Comparison of ENCODE assay signal across 11 cellular contexts in genomic region chr7:99935009-99935408, GRCh38. TPM values are rescaled to one million over a fixed set of nuclear protein-coding genes. Genes with fewer than 3 reads are reported as not detected.
DNase-seq lines count a peak whose midpoint lies in the region; ATAC-seq and TF ChIP-seq lines count a peak whose summit lies in the region.
"Not testable (repeated sequence)": the region's sequence is repeated elsewhere in the genome, so short reads cannot be mapped to it uniquely, and the experiment has no call there.
"Had no signal": no experiment of that assay in that cellular context is flagged by ENCODE, and none has a peak within 500 bp of the region (broad histone marks: within the 10 kb centered on the region; RNA-seq: fewer than 3 reads in every experiment).

No MANE protein-coding gene starts in this region.

- H3K4me3 Mint-ChIP-seq in CD8-positive, alpha-beta T cell; activated CD4-positive, alpha-beta memory T cell treated with anti-CD3 and anti-CD28 coated beads for 36 hours; progenitor cell of endocrine pancreas (ENCODE audit: low read depth): not testable (repeated sequence)

- not testable (repeated sequence) for H2BK15ac ChIP-seq in IMR-90 (ENCODE audit: low read depth, low read length)

- not testable (repeated sequence) for H3K18ac ChIP-seq in IMR-90 (ENCODE audit: low read depth, low read length)

- dilution Hi-C loops in IMR-90 (cut with HindIII; ENCODE audit: low sequenced_read_pairs, unreplicated experiment) = not testable (repeated sequence)

- 15% methylated on average over 3 of the region's 4 CpGs; no CpG with 5 or more reads in 1 of the 2 experiments for WGBS in IMR-90 (ENCODE audit: extremely low coverage in 2 of 2, insufficient read length in 1 of 2), 2 experiments

- peaks cover 15% of the 10 kb centered on the region for H3K4me1 Mint-ChIP-seq in CD8-positive, alpha-beta T cell (ENCODE audit: low read depth)
- H3K4me1 Mint-ChIP-seq in activated CD4-positive, alpha-beta memory T cell treated with anti-CD3 and anti-CD28 coated beads for 36 hours (ENCODE audit: low read depth); progenitor cell of endocrine pancreas (ENCODE audit: low read depth): not testable (repeated sequence)

- intact Hi-C loops in CD8-positive, alpha-beta T cell (cut with DNase I, micrococcal nuclease); IMR-90 (cut with micrococcal nuclease); activated CD4-positive, alpha-beta memory T cell treated with anti-CD3 and anti-CD28 coated beads for 36 hours (cut with micrococcal nuclease): not testable (repeated sequence)

- H3K23ac ChIP-seq in IMR-90 (ENCODE audit: low read depth, low read length) = not testable (repeated sequence)

- not testable (repeated sequence) for BruUV-seq in IMR-90 (replicated peaks; lab: Mats Ljungman, UMichigan)

- H3K27me3 Mint-ChIP-seq in CD8-positive, alpha-beta T cell (ENCODE audit: low read depth) = peaks cover 20% of the 10 kb centered on the region
- H3K27me3 Mint-ChIP-seq in activated CD4-positive, alpha-beta memory T cell treated with anti-CD3 and anti-CD28 coated beads for 36 hours = peaks cover 15% of the 10 kb centered on the region
- H3K27me3 Mint-ChIP-seq in progenitor cell of endocrine pancreas = peaks cover 15% of the 10 kb centered on the region

- H2AFZ ChIP-seq in IMR-90 (replicated peaks; ENCODE audit: low read length, poor library complexity) = peak overlapping the region; percentile 49

- CTCF ChIA-PET in CD8-positive, alpha-beta T cell (lab: Charles Lee); IMR-90 (lab: Yijun Ruan, JAX); activated CD4-positive, alpha-beta memory T cell treated with anti-CD3 and anti-CD28 coated beads for 36 hours (lab: Charles Lee): not testable (repeated sequence)

- not testable (repeated sequence) for H2BK20ac ChIP-seq in IMR-90 (ENCODE audit: low read depth, low read length)

- TF ChIP-seq RAD21 in IMR-90 (IDR thresholded peaks at IDR 0.05; ENCODE audit: low read length) = not testable (repeated sequence)

- not testable (repeated sequence) for H3K56ac ChIP-seq in IMR-90 (ENCODE audit: extremely low read depth, insufficient read depth, low read length)

- not testable (repeated sequence) for H2BK120ac ChIP-seq in IMR-90 (ENCODE audit: low read depth, low read length)

- not testable (repeated sequence) for H2BK5ac ChIP-seq in IMR-90 (ENCODE audit: low read depth, low read length, poor library complexity, severe bottlenecking)

- H3K9me1 ChIP-seq in IMR-90 (ENCODE audit: insufficient read depth, low read length) = not testable (repeated sequence)

- not testable (repeated sequence) for H2AK9ac ChIP-seq in IMR-90 (replicated peaks; ENCODE audit: low read depth, low read length, poor library complexity)

- POLR2A ChIA-PET in CD8-positive, alpha-beta T cell (lab: Charles Lee); IMR-90 (lab: Charles Lee; ENCODE audit: unreplicated experiment); activated CD4-positive, alpha-beta memory T cell treated with anti-CD3 and anti-CD28 coated beads for 36 hours (lab: Charles Lee): not testable (repeated sequence)

- not testable (repeated sequence) for H3K79me1 ChIP-seq in IMR-90 (ENCODE audit: low read depth in 1 of 2, low read length in 2 of 2)

- in situ Hi-C loops in IMR-90 (cut with MboI; ENCODE audit: low sequenced_read_pairs); SK-MEL-5 (cut with HindIII; ENCODE audit: low pct_unique_long_range_greater_than_20kb, low sequenced_read_pairs): not testable (repeated sequence)

- H3K4ac ChIP-seq in IMR-90 (ENCODE audit: low read depth, low read length) = not testable (repeated sequence)

- not testable (repeated sequence) for H2AK5ac ChIP-seq in IMR-90 (ENCODE audit: low read depth, low read length)

- not testable (repeated sequence) for H3K14ac ChIP-seq in IMR-90 (replicated peaks; ENCODE audit: low read depth, low read length)

- not testable (repeated sequence) for H4K91ac ChIP-seq in IMR-90 (ENCODE audit: insufficient read depth, low read depth, low read length)

- H4K20me1 ChIP-seq in IMR-90 (ENCODE audit: insufficient read depth, low read length) = not testable (repeated sequence)

- peaks cover 16% of the 10 kb centered on the region for H3K4me1 ChIP-seq in CD8-positive, alpha-beta T cell (ENCODE audit: insufficient read depth, low read length)
- not testable (repeated sequence) for H3K4me1 ChIP-seq in IMR-90 (ENCODE audit: control insufficient read depth, insufficient read depth, low read length)

- not testable (repeated sequence) for DNase-seq in CD8-positive, alpha-beta T cell; IMR-90; progenitor cell of endocrine pancreas (ENCODE audit: low spot score, unreplicated experiment)
- DNase-seq in NCI-H2171 treated with DMSO at 0.1 percent for 48 hours (lab: John Stamatoyannopoulos, UW) (peak; percentile 24), SK-MEL-5 (ENCODE audit: low read depth, low spot score) (peak; percentile 77), cardiac fibroblast (ENCODE audit: low read depth in 2 of 2) (peak; percentile 22 to 62), fibroblast of pulmonary artery (ENCODE audit: low read depth) (peak; percentile 34)
- DNase-seq in activated CD4-positive, alpha-beta memory T cell treated with anti-CD3 and anti-CD28 coated beads for 36 hours = peak; percentile 25

- H4K8ac ChIP-seq in IMR-90 (ENCODE audit: low read depth in 2 of 2, low read length in 2 of 2) = not testable (repeated sequence)

- not testable (repeated sequence) for H3K4me2 ChIP-seq in IMR-90 (ENCODE audit: low read depth, low read length)

- H3K9me3 ChIP-seq in CD8-positive, alpha-beta T cell (ENCODE audit: low read length); IMR-90 (ENCODE audit: control insufficient read depth, insufficient read depth, low read length): not testable (repeated sequence)

- H3K9ac ChIP-seq in IMR-90 (ENCODE audit: low read depth, low read length) = not testable (repeated sequence)

- H3K36me3 Mint-ChIP-seq in CD8-positive, alpha-beta T cell; activated CD4-positive, alpha-beta memory T cell treated with anti-CD3 and anti-CD28 coated beads for 36 hours; progenitor cell of endocrine pancreas (ENCODE audit: insufficient read depth): not testable (repeated sequence)

- H3K9me3 Mint-ChIP-seq in CD8-positive, alpha-beta T cell = not testable (repeated sequence)
- H3K9me3 Mint-ChIP-seq in activated CD4-positive, alpha-beta memory T cell treated with anti-CD3 and anti-CD28 coated beads for 36 hours = peaks cover 12% of the 10 kb centered on the region
- peaks cover 15% of the 10 kb centered on the region for H3K9me3 Mint-ChIP-seq in progenitor cell of endocrine pancreas (ENCODE audit: low read depth)

- not testable (repeated sequence) for H4K5ac ChIP-seq in IMR-90 (ENCODE audit: low read depth, low read length)

- H3K4me3 ChIP-seq in CD8-positive, alpha-beta T cell (ENCODE audit: low read depth, low read length); IMR-90 (ENCODE audit: insufficient read depth, low read depth, low read length); cardiac fibroblast (replicated peaks in 1 of 2; ENCODE audit: low read depth in 2 of 2, low read length in 2 of 2); fibroblast of pulmonary artery (replicated peaks; ENCODE audit: low read depth, low read length): not testable (repeated sequence)

- ATAC-seq in CD8-positive, alpha-beta T cell; IMR-90 (ENCODE audit: low read depth): not testable (repeated sequence)

- TF ChIP-seq POLR2A in IMR-90 (IDR thresholded peaks at IDR 0.05; ENCODE audit: low read depth, low read length) = not testable (repeated sequence)

- peak overlapping the region; percentile 50 for H3K27ac Mint-ChIP-seq in CD8-positive, alpha-beta T cell
- not testable (repeated sequence) for H3K27ac Mint-ChIP-seq in activated CD4-positive, alpha-beta memory T cell treated with anti-CD3 and anti-CD28 coated beads for 36 hours
- peak overlapping the region; percentile 6 for H3K27ac Mint-ChIP-seq in progenitor cell of endocrine pancreas

- H3K36me3 ChIP-seq in CD8-positive, alpha-beta T cell (ENCODE audit: insufficient read depth, low read length); IMR-90 (ENCODE audit: control insufficient read depth, insufficient read depth, low read length): not testable (repeated sequence)

- not testable (repeated sequence) for H3K27ac ChIP-seq in CD8-positive, alpha-beta T cell (ENCODE audit: low read depth, low read length); IMR-90 (ENCODE audit: insufficient read depth, low read length)

- H3K27me3 ChIP-seq in CD8-positive, alpha-beta T cell (ENCODE audit: insufficient read depth, low read length) = not testable (repeated sequence)
- peaks cover 26% of the 10 kb centered on the region for H3K27me3 ChIP-seq in IMR-90 (ENCODE audit: control insufficient read depth, insufficient read depth, low read length)

- not testable (repeated sequence) for TF ChIP-seq CTCF in CD8-positive, alpha-beta T cell (IDR thresholded peaks at IDR 0.05); IMR-90 (conservative IDR thresholded peaks at IDR 0.05; ENCODE audit: low read depth, low read length); cardiac fibroblast (IDR thresholded peaks at IDR 0.05; ENCODE audit: low read depth, low read length); fibroblast of pulmonary artery (IDR thresholded peaks at IDR 0.05; ENCODE audit: low read length, missing control alignments); progenitor cell of endocrine pancreas (IDR thresholded peaks at IDR 0.05; ENCODE audit: unreplicated experiment)

RNA-seq across cellular contexts. Expression of gene GJC3, which starts 5.6 kb away (rescaled TPM):
- not detected for total RNA-seq in CD8-positive, alpha-beta T cell
- not detected in 2 replicates for total RNA-seq in IMR-90 (2012; rRNA removed)
- not detected in 2 replicates for polyA plus RNA-seq in IMR-90 (2012; rRNA removed)
- not detected in 2 replicates for polyA plus RNA-seq in IMR-90 (2012; cell fraction: cytosol; rRNA removed)
- polyA plus RNA-seq in IMR-90 (2012; cell fraction: nucleus; rRNA removed; ENCODE audit: low replicate concordance) = not detected in 2 replicates
- total RNA-seq in SK-MEL-5 (2014; rRNA removed; shearing (Covaris generic)) = 0.29 and 1.0 TPM in 2 replicates
- 0.32 and 0.44 TPM in 2 replicates for polyA plus RNA-seq in SK-MEL-5 (2015; cell fraction: cytosol; rRNA removed)
- polyA plus RNA-seq in SK-MEL-5 (2015; cell fraction: nucleus; rRNA removed) = 0.57 and 0.95 TPM in 2 replicates
- under 1 TPM; 0.19 to 0.45 TPM for total RNA-seq in activated CD4-positive, alpha-beta memory T cell treated with anti-CD3 and anti-CD28 coated beads for 36 hours
- total RNA-seq in progenitor cell of endocrine pancreas = 0.27 and 0.43 TPM in 2 replicates
- total RNA-seq: A172, MCF 10A had no signal

RNA-seq across cellular contexts. Expression of gene TRIM4, which starts 15.7 kb away (rescaled TPM):
- 10 to 100 TPM; 22.5 to 24.9 TPM for total RNA-seq in CD8-positive, alpha-beta T cell
- 10.6 and 15.3 TPM in 2 replicates for total RNA-seq in IMR-90 (2012; rRNA removed)
- 11.5 and 13.4 TPM in 2 replicates for polyA plus RNA-seq in IMR-90 (2012; rRNA removed)
- 5.4 and 6.7 TPM in 2 replicates for polyA plus RNA-seq in IMR-90 (2012; cell fraction: cytosol; rRNA removed)
- 5.9 and 12.6 TPM in 2 replicates for polyA plus RNA-seq in IMR-90 (2012; cell fraction: nucleus; rRNA removed; ENCODE audit: low replicate concordance)
- not detected in 2 replicates for total RNA-seq in SK-MEL-5 (2014; rRNA removed; shearing (Covaris generic))
- polyA plus RNA-seq in SK-MEL-5 (2015; cell fraction: cytosol; rRNA removed) = not detected in 2 replicates
- not detected in 2 replicates for polyA plus RNA-seq in SK-MEL-5 (2015; cell fraction: nucleus; rRNA removed)
- 10 to 100 TPM; 24.9 to 26.1 TPM for total RNA-seq in activated CD4-positive, alpha-beta memory T cell treated with anti-CD3 and anti-CD28 coated beads for 36 hours
- total RNA-seq in progenitor cell of endocrine pancreas = 14.2 and 15.6 TPM in 2 replicates

RNA-seq across cellular contexts. Expression of gene AZGP1, which starts 40.8 kb away (rescaled TPM):
- total RNA-seq in CD8-positive, alpha-beta T cell = not detected
- not detected in 2 replicates for total RNA-seq in IMR-90 (2012; rRNA removed)
- not detected in 2 replicates for polyA plus RNA-seq in IMR-90 (2012; rRNA removed)
- 0.03 TPM in 1 of 2 replicates, not detected in the other for polyA plus RNA-seq in IMR-90 (2012; cell fraction: cytosol; rRNA removed)
- polyA plus RNA-seq in IMR-90 (2012; cell fraction: nucleus; rRNA removed; ENCODE audit: low replicate concordance) = not detected in 2 replicates
- total RNA-seq in SK-MEL-5 (2014; rRNA removed; shearing (Covaris generic)) = 1.1 and 1.8 TPM in 2 replicates
- 1.6 and 2.6 TPM in 2 replicates for polyA plus RNA-seq in SK-MEL-5 (2015; cell fraction: cytosol; rRNA removed)
- 7.5 and 9.8 TPM in 2 replicates for polyA plus RNA-seq in SK-MEL-5 (2015; cell fraction: nucleus; rRNA removed)
- total RNA-seq in activated CD4-positive, alpha-beta memory T cell treated with anti-CD3 and anti-CD28 coated beads for 36 hours = not detected
- total RNA-seq in progenitor cell of endocrine pancreas = not detected in 2 replicates
- total RNA-seq: A172; CD4-positive, alpha-beta T cell had no signal

RNA-seq across cellular contexts. Expression of gene OR2AE1, which starts 58.2 kb away (rescaled TPM):
- under 1 TPM in 1 of 2 experiments, not detected in 1; 0.79 TPM for total RNA-seq in CD8-positive, alpha-beta T cell
- total RNA-seq in IMR-90 (2012; rRNA removed) = 0.18 TPM in 1 of 2 replicates, not detected in the other
- 0.17 TPM in 1 of 2 replicates, not detected in the other for polyA plus RNA-seq in IMR-90 (2012; rRNA removed)
- polyA plus RNA-seq in IMR-90 (2012; cell fraction: cytosol; rRNA removed) = not detected in 2 replicates
- polyA plus RNA-seq in IMR-90 (2012; cell fraction: nucleus; rRNA removed; ENCODE audit: low replicate concordance) = 0.05 and 0.22 TPM in 2 replicates
- not detected in 2 replicates for total RNA-seq in SK-MEL-5 (2014; rRNA removed; shearing (Covaris generic))
- not detected in 2 replicates for polyA plus RNA-seq in SK-MEL-5 (2015; cell fraction: cytosol; rRNA removed)
- polyA plus RNA-seq in SK-MEL-5 (2015; cell fraction: nucleus; rRNA removed) = not detected in 2 replicates
- not detected for total RNA-seq in activated CD4-positive, alpha-beta memory T cell treated with anti-CD3 and anti-CD28 coated beads for 36 hours
- not detected in 2 replicates for total RNA-seq in progenitor cell of endocrine pancreas
- total RNA-seq: A172; CD4-positive, alpha-beta T cell; MCF 10A had no signal

Comparison
In these comparisons a context has a peak if more than half of its experiments do, and no peak if none do; other contexts are left out.
1. RNA of gene TRIM4, which starts 15.7 kb away (total RNA-seq): 24.9 to 26.1 TPM in activated CD4-positive, alpha-beta memory T cell treated with anti-CD3 and anti-CD28 coated beads for 36 hours, 22.5 to 24.9 TPM in CD8-positive, alpha-beta T cell, 14.2 to 15.6 TPM in progenitor cell of endocrine pancreas and 10.6 to 15.3 TPM in IMR-90; not detected in SK-MEL-5; every median in the first group is over 10 times any median in the second.